ENCODE assay signal across 1 cellular context in the genomic region with DNA sequence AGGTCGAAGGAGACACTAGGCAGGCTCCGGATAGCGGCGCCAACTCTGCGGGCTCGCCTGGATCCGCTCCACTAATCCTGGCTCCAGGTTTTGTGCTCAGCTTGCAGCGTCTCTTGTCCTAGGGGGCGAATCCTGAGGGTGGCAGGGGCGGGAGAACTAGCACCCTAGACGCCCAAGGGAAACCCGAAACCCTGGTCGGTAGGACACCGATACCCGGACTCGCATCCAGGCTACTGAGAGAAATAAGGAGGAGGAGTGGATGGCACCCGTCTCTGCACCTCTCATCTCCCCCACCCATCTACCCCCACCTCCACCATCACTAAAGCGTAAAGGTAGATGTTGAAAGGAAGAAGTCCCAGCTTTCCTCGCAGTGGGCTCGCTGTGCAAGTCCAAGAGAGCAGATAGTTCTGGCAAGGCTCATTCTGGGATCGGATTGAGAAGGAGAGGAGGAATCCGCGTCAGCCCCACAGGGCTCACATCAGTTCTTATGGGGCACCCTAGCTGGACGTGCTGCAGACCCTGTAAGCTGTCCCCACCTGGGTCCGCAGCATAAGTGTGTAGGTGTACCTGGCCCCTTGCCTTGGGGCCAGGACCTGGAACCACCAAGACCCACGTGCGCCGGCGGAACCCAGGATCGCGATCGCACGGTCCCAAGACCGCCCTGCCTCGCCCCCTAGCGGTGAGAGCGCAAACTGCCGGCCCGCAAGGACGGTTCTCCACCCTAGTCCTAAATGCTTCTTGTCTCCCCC.
A peak's percentile ranks its signal among the peaks of the same experiment; 100 is the strongest.
TF ChIP-seq lines count a peak whose summit lies in the region.

No MANE protein-coding gene starts in this region.

TF ChIP-seq in K562, 482 proteins besides CTCF, POLR2A, EP300 and RAD21 (continued from another document and continues in another):
- TF ChIP-seq, protein P1, sequence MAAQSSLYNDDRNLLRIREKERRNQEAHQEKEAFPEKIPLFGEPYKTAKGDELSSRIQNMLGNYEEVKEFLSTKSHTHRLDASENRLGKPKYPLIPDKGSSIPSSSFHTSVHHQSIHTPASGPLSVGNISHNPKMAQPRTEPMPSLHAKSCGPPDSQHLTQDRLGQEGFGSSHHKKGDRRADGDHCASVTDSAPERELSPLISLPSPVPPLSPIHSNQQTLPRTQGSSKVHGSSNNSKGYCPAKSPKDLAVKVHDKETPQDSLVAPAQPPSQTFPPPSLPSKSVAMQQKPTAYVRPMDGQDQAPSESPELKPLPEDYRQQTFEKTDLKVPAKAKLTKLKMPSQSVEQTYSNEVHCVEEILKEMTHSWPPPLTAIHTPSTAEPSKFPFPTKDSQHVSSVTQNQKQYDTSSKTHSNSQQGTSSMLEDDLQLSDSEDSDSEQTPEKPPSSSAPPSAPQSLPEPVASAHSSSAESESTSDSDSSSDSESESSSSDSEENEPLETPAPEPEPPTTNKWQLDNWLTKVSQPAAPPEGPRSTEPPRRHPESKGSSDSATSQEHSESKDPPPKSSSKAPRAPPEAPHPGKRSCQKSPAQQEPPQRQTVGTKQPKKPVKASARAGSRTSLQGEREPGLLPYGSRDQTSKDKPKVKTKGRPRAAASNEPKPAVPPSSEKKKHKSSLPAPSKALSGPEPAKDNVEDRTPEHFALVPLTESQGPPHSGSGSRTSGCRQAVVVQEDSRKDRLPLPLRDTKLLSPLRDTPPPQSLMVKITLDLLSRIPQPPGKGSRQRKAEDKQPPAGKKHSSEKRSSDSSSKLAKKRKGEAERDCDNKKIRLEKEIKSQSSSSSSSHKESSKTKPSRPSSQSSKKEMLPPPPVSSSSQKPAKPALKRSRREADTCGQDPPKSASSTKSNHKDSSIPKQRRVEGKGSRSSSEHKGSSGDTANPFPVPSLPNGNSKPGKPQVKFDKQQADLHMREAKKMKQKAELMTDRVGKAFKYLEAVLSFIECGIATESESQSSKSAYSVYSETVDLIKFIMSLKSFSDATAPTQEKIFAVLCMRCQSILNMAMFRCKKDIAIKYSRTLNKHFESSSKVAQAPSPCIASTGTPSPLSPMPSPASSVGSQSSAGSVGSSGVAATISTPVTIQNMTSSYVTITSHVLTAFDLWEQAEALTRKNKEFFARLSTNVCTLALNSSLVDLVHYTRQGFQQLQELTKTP (IDR thresholded peaks at IDR 0.05; ENCODE audit: low read depth in 1 of 2, partially characterized antibody in 2 of 2) = no peak
- TF ChIP-seq, protein P2, sequence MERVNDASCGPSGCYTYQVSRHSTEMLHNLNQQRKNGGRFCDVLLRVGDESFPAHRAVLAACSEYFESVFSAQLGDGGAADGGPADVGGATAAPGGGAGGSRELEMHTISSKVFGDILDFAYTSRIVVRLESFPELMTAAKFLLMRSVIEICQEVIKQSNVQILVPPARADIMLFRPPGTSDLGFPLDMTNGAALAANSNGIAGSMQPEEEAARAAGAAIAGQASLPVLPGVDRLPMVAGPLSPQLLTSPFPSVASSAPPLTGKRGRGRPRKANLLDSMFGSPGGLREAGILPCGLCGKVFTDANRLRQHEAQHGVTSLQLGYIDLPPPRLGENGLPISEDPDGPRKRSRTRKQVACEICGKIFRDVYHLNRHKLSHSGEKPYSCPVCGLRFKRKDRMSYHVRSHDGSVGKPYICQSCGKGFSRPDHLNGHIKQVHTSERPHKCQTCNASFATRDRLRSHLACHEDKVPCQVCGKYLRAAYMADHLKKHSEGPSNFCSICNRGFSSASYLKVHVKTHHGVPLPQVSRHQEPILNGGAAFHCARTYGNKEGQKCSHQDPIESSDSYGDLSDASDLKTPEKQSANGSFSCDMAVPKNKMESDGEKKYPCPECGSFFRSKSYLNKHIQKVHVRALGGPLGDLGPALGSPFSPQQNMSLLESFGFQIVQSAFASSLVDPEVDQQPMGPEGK (CRISPR knock-in tag; IDR thresholded peaks at IDR 0.05; ENCODE audit: borderline replicate concordance) = no peak
- no peak for TF ChIP-seq HLTF (IDR thresholded peaks at IDR 0.05)
- no peak for TF ChIP-seq ELF4 (CRISPR knock-in tag; IDR thresholded peaks at IDR 0.05)
- TF ChIP-seq SREBF2 (CRISPR knock-in tag; IDR thresholded peaks at IDR 0.05) = no peak
- TF ChIP-seq ZNF551 (CRISPR knock-in tag; IDR thresholded peaks at IDR 0.05) = no peak
- TF ChIP-seq, protein P3, sequence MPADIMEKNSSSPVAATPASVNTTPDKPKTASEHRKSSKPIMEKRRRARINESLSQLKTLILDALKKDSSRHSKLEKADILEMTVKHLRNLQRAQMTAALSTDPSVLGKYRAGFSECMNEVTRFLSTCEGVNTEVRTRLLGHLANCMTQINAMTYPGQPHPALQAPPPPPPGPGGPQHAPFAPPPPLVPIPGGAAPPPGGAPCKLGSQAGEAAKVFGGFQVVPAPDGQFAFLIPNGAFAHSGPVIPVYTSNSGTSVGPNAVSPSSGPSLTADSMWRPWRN (IDR thresholded peaks at IDR 0.05; ENCODE audit: low read depth) = no peak
- TF ChIP-seq NFE2L1 (tag; IDR thresholded peaks at IDR 0.05; ENCODE audit: borderline replicate concordance, low read depth) = no peak
- TF ChIP-seq, protein P4, sequence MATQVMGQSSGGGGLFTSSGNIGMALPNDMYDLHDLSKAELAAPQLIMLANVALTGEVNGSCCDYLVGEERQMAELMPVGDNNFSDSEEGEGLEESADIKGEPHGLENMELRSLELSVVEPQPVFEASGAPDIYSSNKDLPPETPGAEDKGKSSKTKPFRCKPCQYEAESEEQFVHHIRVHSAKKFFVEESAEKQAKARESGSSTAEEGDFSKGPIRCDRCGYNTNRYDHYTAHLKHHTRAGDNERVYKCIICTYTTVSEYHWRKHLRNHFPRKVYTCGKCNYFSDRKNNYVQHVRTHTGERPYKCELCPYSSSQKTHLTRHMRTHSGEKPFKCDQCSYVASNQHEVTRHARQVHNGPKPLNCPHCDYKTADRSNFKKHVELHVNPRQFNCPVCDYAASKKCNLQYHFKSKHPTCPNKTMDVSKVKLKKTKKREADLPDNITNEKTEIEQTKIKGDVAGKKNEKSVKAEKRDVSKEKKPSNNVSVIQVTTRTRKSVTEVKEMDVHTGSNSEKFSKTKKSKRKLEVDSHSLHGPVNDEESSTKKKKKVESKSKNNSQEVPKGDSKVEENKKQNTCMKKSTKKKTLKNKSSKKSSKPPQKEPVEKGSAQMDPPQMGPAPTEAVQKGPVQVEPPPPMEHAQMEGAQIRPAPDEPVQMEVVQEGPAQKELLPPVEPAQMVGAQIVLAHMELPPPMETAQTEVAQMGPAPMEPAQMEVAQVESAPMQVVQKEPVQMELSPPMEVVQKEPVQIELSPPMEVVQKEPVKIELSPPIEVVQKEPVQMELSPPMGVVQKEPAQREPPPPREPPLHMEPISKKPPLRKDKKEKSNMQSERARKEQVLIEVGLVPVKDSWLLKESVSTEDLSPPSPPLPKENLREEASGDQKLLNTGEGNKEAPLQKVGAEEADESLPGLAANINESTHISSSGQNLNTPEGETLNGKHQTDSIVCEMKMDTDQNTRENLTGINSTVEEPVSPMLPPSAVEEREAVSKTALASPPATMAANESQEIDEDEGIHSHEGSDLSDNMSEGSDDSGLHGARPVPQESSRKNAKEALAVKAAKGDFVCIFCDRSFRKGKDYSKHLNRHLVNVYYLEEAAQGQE (CRISPR knock-in tag; IDR thresholded peaks at IDR 0.05; ENCODE audit: low read depth) = no peak
- TF ChIP-seq ZNF408 (CRISPR knock-in tag; IDR thresholded peaks at IDR 0.05; ENCODE audit: low read depth) = no peak
- TF ChIP-seq ZNF174 (CRISPR knock-in tag; IDR thresholded peaks at IDR 0.05) = no peak
- no peak for TF ChIP-seq TAF15 (IDR thresholded peaks at IDR 0.05; ENCODE audit: low read depth, low read length)
- no peak for TF ChIP-seq EHMT2 (IDR thresholded peaks at IDR 0.05)
- TF ChIP-seq HDAC6 (IDR thresholded peaks at IDR 0.05; ENCODE audit: low read depth, low read length) = no peak
- TF ChIP-seq TEAD1 (CRISPR knock-in tag; IDR thresholded peaks at IDR 0.05) = peak in 1 of 2 experiments; percentile 45; a peak in 1 of 4 replicates
- TF ChIP-seq POLR2AphosphoS5 (IDR thresholded peaks at IDR 0.05; ENCODE audit: control insufficient read depth, insufficient read depth, low read depth, low read length) = no peak
- TF ChIP-seq CSDE1 (IDR thresholded peaks at IDR 0.05) = no peak
- no peak for TF ChIP-seq EZH2 (IDR thresholded peaks at IDR 0.05; ENCODE audit: borderline replicate concordance, low read depth, low read length)
- TF ChIP-seq, protein P5, sequence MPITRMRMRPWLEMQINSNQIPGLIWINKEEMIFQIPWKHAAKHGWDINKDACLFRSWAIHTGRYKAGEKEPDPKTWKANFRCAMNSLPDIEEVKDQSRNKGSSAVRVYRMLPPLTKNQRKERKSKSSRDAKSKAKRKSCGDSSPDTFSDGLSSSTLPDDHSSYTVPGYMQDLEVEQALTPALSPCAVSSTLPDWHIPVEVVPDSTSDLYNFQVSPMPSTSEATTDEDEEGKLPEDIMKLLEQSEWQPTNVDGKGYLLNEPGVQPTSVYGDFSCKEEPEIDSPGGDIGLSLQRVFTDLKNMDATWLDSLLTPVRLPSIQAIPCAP (CRISPR knock-in tag; IDR thresholded peaks at IDR 0.05; ENCODE audit: borderline replicate concordance) = no peak
- no peak for TF ChIP-seq ETV1 (tag; conservative IDR thresholded peaks at IDR 0.05; ENCODE audit: low read depth)
- TF ChIP-seq KLF6 (CRISPR knock-in tag; IDR thresholded peaks at IDR 0.05; ENCODE audit: borderline replicate concordance) = no peak
- no peak for TF ChIP-seq NR2C2 (CRISPR knock-in tag; IDR thresholded peaks at IDR 0.05)
- no peak for TF ChIP-seq NR2C2 (tag; IDR thresholded peaks at IDR 0.05)
- peak; percentile 15; the same call in 1 of the 2 replicates for TF ChIP-seq CTBP1 (IDR thresholded peaks at IDR 0.05; ENCODE audit: borderline replicate concordance)
- TF ChIP-seq, protein P6, sequence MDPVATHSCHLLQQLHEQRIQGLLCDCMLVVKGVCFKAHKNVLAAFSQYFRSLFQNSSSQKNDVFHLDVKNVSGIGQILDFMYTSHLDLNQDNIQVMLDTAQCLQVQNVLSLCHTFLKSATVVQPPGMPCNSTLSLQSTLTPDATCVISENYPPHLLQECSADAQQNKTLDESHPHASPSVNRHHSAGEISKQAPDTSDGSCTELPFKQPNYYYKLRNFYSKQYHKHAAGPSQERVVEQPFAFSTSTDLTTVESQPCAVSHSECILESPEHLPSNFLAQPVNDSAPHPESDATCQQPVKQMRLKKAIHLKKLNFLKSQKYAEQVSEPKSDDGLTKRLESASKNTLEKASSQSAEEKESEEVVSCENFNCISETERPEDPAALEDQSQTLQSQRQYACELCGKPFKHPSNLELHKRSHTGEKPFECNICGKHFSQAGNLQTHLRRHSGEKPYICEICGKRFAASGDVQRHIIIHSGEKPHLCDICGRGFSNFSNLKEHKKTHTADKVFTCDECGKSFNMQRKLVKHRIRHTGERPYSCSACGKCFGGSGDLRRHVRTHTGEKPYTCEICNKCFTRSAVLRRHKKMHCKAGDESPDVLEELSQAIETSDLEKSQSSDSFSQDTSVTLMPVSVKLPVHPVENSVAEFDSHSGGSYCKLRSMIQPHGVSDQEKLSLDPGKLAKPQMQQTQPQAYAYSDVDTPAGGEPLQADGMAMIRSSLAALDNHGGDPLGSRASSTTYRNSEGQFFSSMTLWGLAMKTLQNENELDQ (CRISPR knock-in tag; IDR thresholded peaks at IDR 0.05; ENCODE audit: borderline replicate concordance) = no peak
- no peak for TF ChIP-seq ZNF184 (CRISPR knock-in tag; IDR thresholded peaks at IDR 0.05)
- TF ChIP-seq HMG20B (CRISPR knock-in tag; IDR thresholded peaks at IDR 0.05) = no peak
- TF ChIP-seq HEY1 (CRISPR knock-in tag; IDR thresholded peaks at IDR 0.05; ENCODE audit: borderline replicate concordance) = no peak
- TF ChIP-seq HNRNPK (IDR thresholded peaks at IDR 0.05; ENCODE audit: low read depth, low read length, poor library complexity, severe bottlenecking) = no peak
- no peak; the same call in 1 of the 2 replicates for TF ChIP-seq NCOA6 (IDR thresholded peaks at IDR 0.05)
- TF ChIP-seq, protein P7, sequence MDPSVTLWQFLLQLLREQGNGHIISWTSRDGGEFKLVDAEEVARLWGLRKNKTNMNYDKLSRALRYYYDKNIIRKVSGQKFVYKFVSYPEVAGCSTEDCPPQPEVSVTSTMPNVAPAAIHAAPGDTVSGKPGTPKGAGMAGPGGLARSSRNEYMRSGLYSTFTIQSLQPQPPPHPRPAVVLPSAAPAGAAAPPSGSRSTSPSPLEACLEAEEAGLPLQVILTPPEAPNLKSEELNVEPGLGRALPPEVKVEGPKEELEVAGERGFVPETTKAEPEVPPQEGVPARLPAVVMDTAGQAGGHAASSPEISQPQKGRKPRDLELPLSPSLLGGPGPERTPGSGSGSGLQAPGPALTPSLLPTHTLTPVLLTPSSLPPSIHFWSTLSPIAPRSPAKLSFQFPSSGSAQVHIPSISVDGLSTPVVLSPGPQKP (CRISPR knock-in tag; IDR thresholded peaks at IDR 0.05) = no peak
- no peak for TF ChIP-seq XRCC3 (IDR thresholded peaks at IDR 0.05)
- TF ChIP-seq SIN3B (IDR thresholded peaks at IDR 0.05; ENCODE audit: low read depth) = peak; percentile 31; the same call in 1 of the 2 replicates
- TF ChIP-seq STAT5A (IDR thresholded peaks at IDR 0.05; ENCODE audit: borderline replicate concordance, low read length) = 0 out of 2 replicates have a peak, but pooled peaks have one; percentile 22
- no peak for TF ChIP-seq ADNP (tag; IDR thresholded peaks at IDR 0.05)
- TF ChIP-seq HDAC2 (IDR thresholded peaks at IDR 0.05) = no peak
- no peak for TF ChIP-seq FOSL1 (tag; conservative IDR thresholded peaks at IDR 0.05)
- TF ChIP-seq NCOA2 (IDR thresholded peaks at IDR 0.05; ENCODE audit: partially characterized antibody in 2 of 2) = no peak
- no peak for TF ChIP-seq ZNF134 (CRISPR knock-in tag; conservative IDR thresholded peaks at IDR 0.05)
- no peak for TF ChIP-seq ZNF3 (CRISPR knock-in tag; IDR thresholded peaks at IDR 0.05)
- TF ChIP-seq ZNF124 (CRISPR knock-in tag; IDR thresholded peaks at IDR 0.05) = no peak
- no peak for TF ChIP-seq STAT5B (CRISPR knock-in tag; IDR thresholded peaks at IDR 0.05)
- TF ChIP-seq PHB2 (IDR thresholded peaks at IDR 0.05; ENCODE audit: low read depth) = no peak
- TF ChIP-seq RBM39 (optimal IDR thresholded peaks at IDR 0.05; ENCODE audit: low read depth, low read length) = peak; percentile 35
- TF ChIP-seq NR2C1 (IDR thresholded peaks at IDR 0.05) = no peak
- no peak for TF ChIP-seq NR2C1 (tag; IDR thresholded peaks at IDR 0.05)
- TF ChIP-seq GTF2F1 (IDR thresholded peaks at IDR 0.05; ENCODE audit: low read depth, low read length) = no peak
- no peak for TF ChIP-seq RFX7 (CRISPR knock-in tag; IDR thresholded peaks at IDR 0.05)
- TF ChIP-seq DPF2 (IDR thresholded peaks at IDR 0.05) = no peak
- TF ChIP-seq ELF1 (tag; IDR thresholded peaks at IDR 0.05) = no peak
- TF ChIP-seq BHLHE40 (IDR thresholded peaks at IDR 0.05; ENCODE audit: low read length) = peak; percentile 73
- TF ChIP-seq, protein P8, sequence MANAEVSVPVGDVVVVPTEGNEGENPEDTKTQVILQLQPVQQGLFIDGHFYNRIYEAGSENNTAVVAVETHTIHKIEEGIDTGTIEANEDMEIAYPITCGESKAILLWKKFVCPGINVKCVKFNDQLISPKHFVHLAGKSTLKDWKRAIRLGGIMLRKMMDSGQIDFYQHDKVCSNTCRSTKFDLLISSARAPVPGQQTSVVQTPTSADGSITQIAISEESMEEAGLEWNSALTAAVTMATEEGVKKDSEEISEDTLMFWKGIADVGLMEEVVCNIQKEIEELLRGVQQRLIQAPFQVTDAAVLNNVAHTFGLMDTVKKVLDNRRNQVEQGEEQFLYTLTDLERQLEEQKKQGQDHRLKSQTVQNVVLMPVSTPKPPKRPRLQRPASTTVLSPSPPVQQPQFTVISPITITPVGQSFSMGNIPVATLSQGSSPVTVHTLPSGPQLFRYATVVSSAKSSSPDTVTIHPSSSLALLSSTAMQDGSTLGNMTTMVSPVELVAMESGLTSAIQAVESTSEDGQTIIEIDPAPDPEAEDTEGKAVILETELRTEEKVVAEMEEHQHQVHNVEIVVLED (CRISPR knock-in tag; IDR thresholded peaks at IDR 0.05) = no peak
- no peak for TF ChIP-seq SOX6 (IDR thresholded peaks at IDR 0.05)
